In genomic region chr2:108652187-108652931, GRCh38 we compare ENCODE assay signal across 1 cellular context.
A peak's percentile ranks its signal among the peaks of the same experiment; 100 is the strongest.
TF ChIP-seq lines count a peak whose summit lies in the region.

No MANE protein-coding gene starts in this region.

TF ChIP-seq in GM12878, 131 proteins besides CTCF, POLR2A, EP300 and RAD21 (continued from another document):
- TF ChIP-seq HDGF (IDR thresholded peaks at IDR 0.05): 0 out of 2 replicates have a peak, but pooled peaks have one; percentile 71
- peak; percentile 63 for TF ChIP-seq JUNB (IDR thresholded peaks at IDR 0.05)
- TF ChIP-seq, protein P1, sequence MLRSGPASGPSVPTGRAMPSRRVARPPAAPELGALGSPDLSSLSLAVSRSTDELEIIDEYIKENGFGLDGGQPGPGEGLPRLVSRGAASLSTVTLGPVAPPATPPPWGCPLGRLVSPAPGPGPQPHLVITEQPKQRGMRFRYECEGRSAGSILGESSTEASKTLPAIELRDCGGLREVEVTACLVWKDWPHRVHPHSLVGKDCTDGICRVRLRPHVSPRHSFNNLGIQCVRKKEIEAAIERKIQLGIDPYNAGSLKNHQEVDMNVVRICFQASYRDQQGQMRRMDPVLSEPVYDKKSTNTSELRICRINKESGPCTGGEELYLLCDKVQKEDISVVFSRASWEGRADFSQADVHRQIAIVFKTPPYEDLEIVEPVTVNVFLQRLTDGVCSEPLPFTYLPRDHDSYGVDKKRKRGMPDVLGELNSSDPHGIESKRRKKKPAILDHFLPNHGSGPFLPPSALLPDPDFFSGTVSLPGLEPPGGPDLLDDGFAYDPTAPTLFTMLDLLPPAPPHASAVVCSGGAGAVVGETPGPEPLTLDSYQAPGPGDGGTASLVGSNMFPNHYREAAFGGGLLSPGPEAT (IDR thresholded peaks at IDR 0.05; ENCODE audit: low read depth): peak; percentile 50; the same call in 1 of the 2 replicates
- TF ChIP-seq NBN (IDR thresholded peaks at IDR 0.05): 0 out of 2 replicates have a peak, but pooled peaks have one; percentile 54
- TF ChIP-seq, protein P2, sequence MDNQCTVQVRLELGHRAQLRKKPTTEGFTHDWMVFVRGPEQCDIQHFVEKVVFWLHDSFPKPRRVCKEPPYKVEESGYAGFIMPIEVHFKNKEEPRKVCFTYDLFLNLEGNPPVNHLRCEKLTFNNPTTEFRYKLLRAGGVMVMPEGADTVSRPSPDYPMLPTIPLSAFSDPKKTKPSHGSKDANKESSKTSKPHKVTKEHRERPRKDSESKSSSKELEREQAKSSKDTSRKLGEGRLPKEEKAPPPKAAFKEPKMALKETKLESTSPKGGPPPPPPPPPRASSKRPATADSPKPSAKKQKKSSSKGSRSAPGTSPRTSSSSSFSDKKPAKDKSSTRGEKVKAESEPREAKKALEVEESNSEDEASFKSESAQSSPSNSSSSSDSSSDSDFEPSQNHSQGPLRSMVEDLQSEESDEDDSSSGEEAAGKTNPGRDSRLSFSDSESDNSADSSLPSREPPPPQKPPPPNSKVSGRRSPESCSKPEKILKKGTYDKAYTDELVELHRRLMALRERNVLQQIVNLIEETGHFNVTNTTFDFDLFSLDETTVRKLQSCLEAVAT (IDR thresholded peaks at IDR 0.05): 0 out of 2 replicates have a peak, but pooled peaks have one; percentile 46
- TF ChIP-seq BCL11A (IDR thresholded peaks at IDR 0.05; ENCODE audit: low read depth, low read length): 0 out of 2 replicates have a peak, but pooled peaks have one; percentile 8
- peak; percentile 69 for TF ChIP-seq SKIL (IDR thresholded peaks at IDR 0.05; ENCODE audit: low read depth, poor library complexity, severe bottlenecking)
